ENCODE assay signal across 8 cellular contexts in genomic region chr17:8209909-8210760, GRCh38. TPM values are rescaled to one million over a fixed set of nuclear protein-coding genes. Genes with fewer than 3 reads are reported as not detected.
DNase-seq lines count a peak whose midpoint lies in the region; ATAC-seq and TF ChIP-seq lines count a peak whose summit lies in the region.

Gene AURKB (minus strand): TSS chr17:8210575. CDS start chr17:8210224, 351 bp downstream.

- H3K36me3 ChIP-seq in cardiac muscle cell, result peaks cover 5% of the 10 kb centered on the region
- H3K36me3 ChIP-seq in upper lobe of left lung, result no peaks in the 10 kb centered on the region

- POLR2A ChIA-PET in activated naive CD8-positive, alpha-beta T cell treated with anti-CD3 and anti-CD28 coated beads, Interleukin-2, amount 10 ng/mL, durations not matched to agents 7 days and 5 days (lab: Charles Lee), result interaction anchor here (0.6 to 8.1 kb wide), 20 partner anchors 10 to 353 kb away, joined by 3 to 87 read pairs (median 6); partner anchors contain the start of genes BORCS6, CTC1, HES7 and KRABD2

- H3K4me3 ChIP-seq in cardiac muscle cell (peak within 1 kb of the TSS; percentile 67), upper lobe of left lung (peak within 1 kb of the TSS; percentile 36 to 59 (median 50))

- peaks cover 27% of the 10 kb centered on the region for H3K4me1 Mint-ChIP-seq in activated naive CD8-positive, alpha-beta T cell treated with anti-CD3 and anti-CD28 coated beads, Interleukin-2, amount 10 ng/mL, durations not matched to agents 7 days and 5 days

- no peaks in the 10 kb centered on the region for H3K27me3 ChIP-seq in cardiac muscle cell
- no peaks in the 10 kb centered on the region for H3K27me3 ChIP-seq in upper lobe of left lung

- TF ChIP-seq CTCF in GM10266 (IDR thresholded peaks at IDR 0.05; ENCODE audit: control insufficient read depth, insufficient read depth, low read depth, missing control alignments) (no peak), cardiac muscle cell (IDR thresholded peaks at IDR 0.05; ENCODE audit: low read depth, low read length) (no peak), upper lobe of left lung (IDR thresholded peaks at IDR 0.05) (no peak)

- H3K27ac Mint-ChIP-seq in activated naive CD8-positive, alpha-beta T cell treated with anti-CD3 and anti-CD28 coated beads, Interleukin-2, amount 10 ng/mL, durations not matched to agents 7 days and 5 days, result peak within 1 kb of the TSS; percentile 92

- H3K36me3 Mint-ChIP-seq in activated naive CD8-positive, alpha-beta T cell treated with anti-CD3 and anti-CD28 coated beads, Interleukin-2, amount 10 ng/mL, durations not matched to agents 7 days and 5 days, result peaks cover 26% of the 10 kb centered on the region

- ATAC-seq in HG02623 (IDR thresholded peaks at IDR 0.05; ENCODE audit: unreplicated experiment) (peak; percentile 83), upper lobe of left lung (ENCODE audit: low FRiP score in 2 of 2) (peak; percentile 95 to 98)
- peak; percentile 97 for ATAC-seq in activated naive CD8-positive, alpha-beta T cell treated with anti-CD3 and anti-CD28 coated beads, Interleukin-2, amount 10 ng/mL, durations not matched to agents 7 days and 5 days (ENCODE audit: low read depth)

- no peak for TF ChIP-seq EP300 in upper lobe of left lung (IDR thresholded peaks at IDR 0.05)

- DNase-seq in GM10266 (ENCODE audit: extremely low spot score) (peak; percentile 94), NCI-H1105 (lab: John Stamatoyannopoulos, UW) (peak; percentile 96), SW 1271 (lab: John Stamatoyannopoulos, UW) (peak; percentile 91 to 94), cardiac muscle cell (ENCODE audit: low read depth in 1 of 2, low spot score in 1 of 2) (peak; percentile 96 to 97), pons (ENCODE audit: low spot score) (peak; percentile 99), upper lobe of left lung (peak; percentile 91 to 96)
- peak; percentile 87 for DNase-seq in activated naive CD8-positive, alpha-beta T cell treated with anti-CD3 and anti-CD28 coated beads, Interleukin-2, amount 10 ng/mL, durations not matched to agents 7 days and 5 days

- TF ChIP-seq POLR2A in upper lobe of left lung (IDR thresholded peaks at IDR 0.05), result no peak

- WGBS in upper lobe of left lung, 2 donors, result 3% methylated on average over 38 to 45 of the region's 46 CpGs

- H3K9me3 ChIP-seq in cardiac muscle cell (ENCODE audit: low read depth) (no peaks in the 10 kb centered on the region), upper lobe of left lung (no peaks in the 10 kb centered on the region)

- no peaks in the 10 kb centered on the region for H3K9me3 Mint-ChIP-seq in activated naive CD8-positive, alpha-beta T cell treated with anti-CD3 and anti-CD28 coated beads, Interleukin-2, amount 10 ng/mL, durations not matched to agents 7 days and 5 days

- peak within 1 kb of the TSS; percentile 77 for H3K27ac ChIP-seq in cardiac muscle cell
- peak within 1 kb of the TSS; percentile 71 to 85 (median 77) for H3K27ac ChIP-seq in upper lobe of left lung

- peaks cover 3% of the 10 kb centered on the region for H3K27me3 Mint-ChIP-seq in activated naive CD8-positive, alpha-beta T cell treated with anti-CD3 and anti-CD28 coated beads, Interleukin-2, amount 10 ng/mL, durations not matched to agents 7 days and 5 days

- H3K4me3 Mint-ChIP-seq in activated naive CD8-positive, alpha-beta T cell treated with anti-CD3 and anti-CD28 coated beads, Interleukin-2, amount 10 ng/mL, durations not matched to agents 7 days and 5 days, result peak within 1 kb of the TSS; percentile 96

- H3K4me1 ChIP-seq in cardiac muscle cell (ENCODE audit: low read depth) (peaks cover 5% of the 10 kb centered on the region), upper lobe of left lung (peaks cover 11 to 21% (median 14%) of the 10 kb centered on the region in 4 donors)

RNA-seq across cellular contexts. Expression of gene AURKB, which starts in this region (rescaled TPM):
- 100 to 1,000 TPM; 128 to 152 TPM for total RNA-seq in activated naive CD8-positive, alpha-beta T cell treated with anti-CD3 and anti-CD28 coated beads, Interleukin-2, amount 10 ng/mL, durations not matched to agents 7 days and 5 days
- 15.1 and 77.7 TPM in 2 replicates for total RNA-seq in cardiac muscle cell
- 17.8 and 133 TPM in 2 replicates for polyA plus RNA-seq in cardiac muscle cell
- 1 to 10 TPM in 5 of 6 donors, not detected in 1; 1.8 to 8.1 (median 5.3) TPM for total RNA-seq in upper lobe of left lung

Comparison
In these comparisons a context has a peak if more than half of its experiments do, and no peak if none do; other contexts are left out.
1. Peak in every context shown above with its lines: DNase-seq, ATAC-seq, H3K4me3 ChIP-seq and H3K27ac ChIP-seq.